14 cellular contexts compared by ENCODE assay signal in genomic region chr4:153398713-153399112, GRCh38. TPM values are rescaled to one million over a fixed set of nuclear protein-coding genes. Genes with fewer than 3 reads are reported as not detected.
"Had no signal": no experiment of that assay in that cellular context is flagged by ENCODE, and none has a peak within 500 bp of the region (broad histone marks: within the 10 kb centered on the region; RNA-seq: fewer than 3 reads in every experiment).

No MANE protein-coding gene starts in this region.

- H3K27me3 Mint-ChIP-seq: activated naive CD8-positive, alpha-beta T cell treated with anti-CD3 and anti-CD28 coated beads, Interleukin-2, amount 50 U/mL, for 24 hours had no signal

- H3K36me3 ChIP-seq: esophagus muscularis mucosa, transverse colon, WERI-Rb-1 had no signal

- H3K27ac ChIP-seq: esophagus muscularis mucosa, parathyroid adenoma, transverse colon, WERI-Rb-1 had no signal

- H3K4me1 ChIP-seq: esophagus muscularis mucosa, parathyroid adenoma, transverse colon had no signal

- H3K27me3 ChIP-seq: esophagus muscularis mucosa, transverse colon had no signal

- H3K79me2 ChIP-seq: parathyroid adenoma had no signal

- ATAC-seq: activated naive CD8-positive, alpha-beta T cell treated with anti-CD3 and anti-CD28 coated beads, Interleukin-2, amount 50 U/mL, for 24 hours had no signal

- H3K4me3 ChIP-seq: esophagus muscularis mucosa, transverse colon had no signal

- H3K4me3 Mint-ChIP-seq: activated naive CD4-positive, alpha-beta T cell treated with anti-CD3 and anti-CD28 coated beads for 36 hours; activated naive CD8-positive, alpha-beta T cell treated with anti-CD3 and anti-CD28 coated beads, Interleukin-2, amount 50 U/mL, for 24 hours; T-helper 1 cell treated with Interleukin-12 subunit alpha and Interleukin-12 subunit beta and Interleukin-4 antibody, amounts not matched to agents 30 μg/mL and 1 μg/mL, for 36 hours had no signal

- H3K9me3 ChIP-seq: esophagus muscularis mucosa, transverse colon had no signal

- H3K27ac Mint-ChIP-seq: activated naive CD4-positive, alpha-beta T cell treated with anti-CD3 and anti-CD28 coated beads for 36 hours; activated naive CD8-positive, alpha-beta T cell treated with anti-CD3 and anti-CD28 coated beads, Interleukin-2, amount 50 U/mL, for 24 hours; activated T-helper 2 cell treated with anti-CD3 and anti-CD28 coated beads, Interferon-gamma antibody, Interleukin-2, Interleukin-4, amounts not matched to agents 10 μg/mL and 5 μg/mL and 100 μg/mL, durations not matched to agents 14 hours and 24 hours and 36 hours; T-helper 1 cell treated with Interleukin-12 subunit alpha and Interleukin-12 subunit beta and Interleukin-4 antibody, amounts not matched to agents 30 μg/mL and 1 μg/mL, for 36 hours had no signal

- H2AFZ ChIP-seq: parathyroid adenoma had no signal

- H3K9me3 Mint-ChIP-seq: activated naive CD4-positive, alpha-beta T cell treated with anti-CD3 and anti-CD28 coated beads for 36 hours; activated naive CD8-positive, alpha-beta T cell treated with anti-CD3 and anti-CD28 coated beads, Interleukin-2, amount 50 U/mL, for 24 hours; activated T-helper 2 cell treated with anti-CD3 and anti-CD28 coated beads, Interferon-gamma antibody, Interleukin-2, Interleukin-4, amounts not matched to agents 10 μg/mL and 5 μg/mL and 100 μg/mL, durations not matched to agents 14 hours and 24 hours and 36 hours; T-helper 1 cell treated with Interleukin-12 subunit alpha and Interleukin-12 subunit beta and Interleukin-4 antibody, amounts not matched to agents 30 μg/mL and 1 μg/mL, for 36 hours had no signal

- DNase-seq: activated CD4-positive, alpha-beta T cell treated with anti-CD3 and anti-CD28 coated beads, Interleukin-2, amount 50 U/mL, for 48 hours; activated naive CD4-positive, alpha-beta T cell treated with anti-CD3 and anti-CD28 coated beads for 36 hours; activated naive CD8-positive, alpha-beta T cell treated with anti-CD3 and anti-CD28 coated beads, Interleukin-2, amount 50 U/mL, for 24 hours; kidney glomerular epithelial cell; midbrain; retina; stimulated activated CD4-positive, alpha-beta T cell treated with anti-CD3 and anti-CD28 coated beads, Interleukin-4, amount 100 ng/mL, for 24 hours; transverse colon; WERI-Rb-1 had no signal

RNA-seq across cellular contexts. Expression of gene MND1, which starts 54.2 kb away (rescaled TPM):
- total RNA-seq: cardiac septum had no signal
